In genomic region chr16:13945734-13946490, GRCh38 we compare ENCODE assay signal across 29 cellular contexts.
"Had no signal": no experiment of that assay in that cellular context is flagged by ENCODE, and none has a peak within 500 bp of the region (broad histone marks: within the 10 kb centered on the region; RNA-seq: fewer than 3 reads in every experiment).

No MANE protein-coding gene starts in this region.

- H3K27me3 ChIP-seq: colonic mucosa, gastroesophageal sphincter, heart left ventricle, neural progenitor cell, testis, tibial artery, upper lobe of left lung had no signal

- H3K4me3 ChIP-seq: colonic mucosa, gastroesophageal sphincter, heart left ventricle, neural progenitor cell, testis, tibial artery, upper lobe of left lung had no signal

- H3K9me3 Mint-ChIP-seq: endodermal cell; immature natural killer cell; nephron; neural progenitor cell; stimulated activated effector memory CD8-positive, alpha-beta T cell treated with anti-CD3 and anti-CD28 coated beads, Interleukin-12 subunit alpha, Interleukin-12 subunit beta, amount 100 ng/mL, for 72 hours had no signal

- H3K27me3 Mint-ChIP-seq: dendritic cell treated with granulocyte-macrophage colony-stimulating factor and Interleukin-4, amounts not matched to agents 40 ng/mL and 50 ng/mL, for 4 days; naive thymus-derived CD4-positive, alpha-beta T cell; progenitor cell of endocrine pancreas had no signal

- H3K4me3 Mint-ChIP-seq: dendritic cell treated with granulocyte-macrophage colony-stimulating factor and Interleukin-4, amounts not matched to agents 40 ng/mL and 50 ng/mL, for 4 days; endodermal cell; immature natural killer cell; naive thymus-derived CD4-positive, alpha-beta T cell; nephron; neural progenitor cell; stimulated activated effector memory CD8-positive, alpha-beta T cell treated with anti-CD3 and anti-CD28 coated beads, Interleukin-12 subunit alpha, Interleukin-12 subunit beta, amount 100 ng/mL, for 72 hours had no signal

- H3K36me3 ChIP-seq: colonic mucosa, neural progenitor cell had no signal

- H3K4me1 Mint-ChIP-seq: immature natural killer cell; naive thymus-derived CD4-positive, alpha-beta T cell; neural progenitor cell; stimulated activated effector memory CD8-positive, alpha-beta T cell treated with anti-CD3 and anti-CD28 coated beads, Interleukin-12 subunit alpha, Interleukin-12 subunit beta, amount 100 ng/mL, for 72 hours had no signal

- H3K27ac Mint-ChIP-seq: endodermal cell; naive thymus-derived CD4-positive, alpha-beta T cell; nephron; neural progenitor cell; progenitor cell of endocrine pancreas; stimulated activated effector memory CD8-positive, alpha-beta T cell treated with anti-CD3 and anti-CD28 coated beads, Interleukin-12 subunit alpha, Interleukin-12 subunit beta, amount 100 ng/mL, for 72 hours had no signal

- H3K9me3 ChIP-seq: colonic mucosa, gastroesophageal sphincter, heart left ventricle, testis, tibial artery, upper lobe of left lung had no signal

- H3K9ac ChIP-seq: neural progenitor cell, parathyroid adenoma had no signal

- DNase-seq: colonic mucosa; effector CD8-positive, alpha-beta T cell; endodermal cell; foreskin fibroblast; heart left ventricle; hippocampal formation; immature natural killer cell; islet precursor cell; kidney glomerular epithelial cell; mesendoderm; midbrain; naive thymus-derived CD4-positive, alpha-beta T cell; stimulated activated CD4-positive, alpha-beta T cell treated with anti-CD3 and anti-CD28 coated beads, Interleukin-2, amount 100 ng/mL, for 24 hours; stimulated activated CD4-positive, alpha-beta T cell treated with anti-CD3 and anti-CD28 coated beads, Interleukin-4, amount 100 ng/mL, for 24 hours; stimulated activated naive CD4-positive, alpha-beta T cell treated with Interleukin-2 at 50 U/mL for 16 hours; substantia nigra; testis; tibial artery had no signal

- H3K27ac ChIP-seq: colonic mucosa, epithelial cell of prostate, gastroesophageal sphincter, heart left ventricle, neural progenitor cell, parathyroid adenoma, testis, tibial artery, upper lobe of left lung had no signal

- ATAC-seq: esophagus mucosa; gastroesophageal sphincter; heart left ventricle; naive thymus-derived CD4-positive, alpha-beta T cell; sciatic nerve; stimulated activated effector memory CD8-positive, alpha-beta T cell treated with anti-CD3 and anti-CD28 coated beads, Interleukin-12 subunit alpha, Interleukin-12 subunit beta, amount 100 ng/mL, for 72 hours had no signal

- H3K4me1 ChIP-seq: colonic mucosa, gastroesophageal sphincter, neural progenitor cell, parathyroid adenoma, testis, tibial artery, upper lobe of left lung had no signal
